Comparison of ENCODE assay signal across 9 cellular contexts in the genomic region with DNA sequence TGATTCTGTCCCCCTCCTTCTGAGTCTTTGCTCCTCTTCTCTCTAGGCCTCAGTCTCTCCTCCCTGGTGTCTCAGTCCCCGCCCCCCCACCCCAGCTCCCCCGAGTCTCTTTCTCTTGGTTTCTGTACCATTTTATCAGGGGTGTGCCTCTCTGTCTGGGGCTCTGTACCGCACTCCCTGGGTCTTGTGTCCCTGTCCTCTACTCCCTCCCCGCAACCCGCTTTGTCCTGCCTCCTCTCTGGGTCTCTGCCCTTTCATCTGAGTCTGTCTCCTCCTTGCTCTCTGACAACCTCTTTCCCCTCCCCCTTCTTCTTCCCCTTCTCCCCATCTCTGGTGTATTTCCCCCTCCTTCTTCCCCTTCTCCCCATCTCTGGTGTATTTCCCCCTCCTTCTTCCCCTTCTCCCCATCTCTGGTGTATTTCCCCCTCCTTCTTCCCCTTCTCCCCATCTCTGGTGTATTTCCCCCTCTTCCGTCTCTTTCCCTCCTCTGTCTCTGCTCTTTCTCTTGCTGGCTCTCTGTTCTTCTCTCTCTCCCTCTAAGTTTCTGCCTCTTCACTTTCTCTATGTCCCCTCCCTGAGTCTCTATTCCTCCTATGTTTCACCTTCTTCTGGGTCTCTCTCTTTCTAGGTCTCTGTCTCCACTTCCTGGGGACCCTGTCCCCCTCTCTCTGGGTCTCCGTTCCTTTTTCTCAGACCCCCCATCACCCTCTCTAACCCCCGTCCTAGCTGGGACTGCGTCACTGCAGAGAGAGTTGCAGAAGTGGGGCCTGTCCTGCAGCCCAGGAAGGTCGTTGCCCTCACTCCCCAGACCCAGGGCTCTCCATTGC. TPM values are rescaled to one million over a fixed set of nuclear protein-coding genes. Genes with fewer than 3 reads are reported as not detected.
A peak's percentile ranks its signal among the peaks of the same experiment; 100 is the strongest.
DNase-seq lines count a peak whose midpoint lies in the region; ATAC-seq, FAIRE-seq and TF ChIP-seq lines count a peak whose summit lies in the region.
"Had no signal": no experiment of that assay in that cellular context is flagged by ENCODE, and none has a peak within 500 bp of the region (broad histone marks: within the 10 kb centered on the region; RNA-seq: fewer than 3 reads in every experiment).

No MANE protein-coding gene starts in this region.

- TF ChIP-seq POLR2A in HepG2 (IDR thresholded peaks at IDR 0.05; ENCODE audit: insufficient read depth in 1 of 2, low read depth in 2 of 2, low read length in 2 of 2): no peak
- TF ChIP-seq POLR2A in H54 (IDR thresholded peaks at IDR 0.05; ENCODE audit: low read depth, low read length): no peak

- H4K20me1 ChIP-seq in HepG2 (ENCODE audit: insufficient read depth, low read length): 0 out of 2 replicates have a peak, but pooled peaks cover 3% of the 10 kb centered on the region

- H3K4me1 ChIP-seq in heart right ventricle (peaks cover under 1 to 51% (median 19%) of the 10 kb centered on the region in 9 donors), HepG2 (ENCODE audit: insufficient read depth, low read length) (peaks cover 62% of the 10 kb centered on the region)

- FAIRE-seq in HepG2 (lab: Jason Lieb, UNC) (no peak), H54 (lab: Jason Lieb, UNC) (no peak)

- peak overlapping the region in 6 of 10 donors; percentile 13 to 86 (median 77) for H3K27ac ChIP-seq in heart right ventricle
- H3K27ac ChIP-seq in HepG2 (ENCODE audit: extremely low read length, insufficient read depth, low read length): no peak overlapping the region

- in situ Hi-C loops in HepG2 (cut with HindIII; ENCODE audit: extremely low pct_ligation_motif_present, low pct_unique_long_range_greater_than_20kb): no loop called here

- no peak for TF ChIP-seq RAD21 in HepG2 (CRISPR knock-in tag; IDR thresholded peaks at IDR 0.05)

- H3K36me3 Mint-ChIP-seq in activated CD4-positive, alpha-beta memory T cell treated with anti-CD3 and anti-CD28 coated beads for 36 hours: peaks cover 29% of the 10 kb centered on the region
- H3K36me3 Mint-ChIP-seq in type B pancreatic cell: peaks cover 8% of the 10 kb centered on the region

- WGBS in heart right ventricle, 2 donors: 20 to 25% methylated on average over 10 of the region's 10 CpGs
- WGBS in HepG2 (ENCODE audit: low lambda C conversion rate): 32% methylated on average over 10 of the region's 10 CpGs

- no peaks in the 10 kb centered on the region for H3K9me3 ChIP-seq in heart right ventricle
- no peaks in the 10 kb centered on the region for H3K9me3 ChIP-seq in HepG2 (ENCODE audit: low read length)

- H3K4me3 ChIP-seq in heart right ventricle: peak overlapping the region; percentile 21 to 57 (median 49)
- H3K4me3 ChIP-seq in HepG2 (replicated peaks in 1 of 3; ENCODE audit: insufficient read depth in 1 of 3, low read depth in 2 of 3, low read length in 3 of 3): peak overlapping the region; percentile 57 to 80 (median 58)

- peaks cover 74% of the 10 kb centered on the region for H3K4me1 Mint-ChIP-seq in activated CD4-positive, alpha-beta memory T cell treated with anti-CD3 and anti-CD28 coated beads for 36 hours (ENCODE audit: low read depth)
- H3K4me1 Mint-ChIP-seq in type B pancreatic cell (ENCODE audit: unreplicated experiment): peaks cover 38% of the 10 kb centered on the region

- POLR2A ChIA-PET in activated CD4-positive, alpha-beta memory T cell treated with anti-CD3 and anti-CD28 coated beads for 36 hours (lab: Charles Lee): no interaction called here
- POLR2A ChIA-PET in HepG2 (lab: Yijun Ruan, JAX): no interaction called here

- ATAC-seq in heart right ventricle: no peak
- no peak for ATAC-seq in Right ventricle myocardium superior (ENCODE audit: poor library complexity)
- no peak for ATAC-seq in HepG2

- TF ChIP-seq EP300 in HepG2 (IDR thresholded peaks at IDR 0.05; ENCODE audit: low read depth in 2 of 2, low read length in 2 of 2) (no peak), HepG2 (CRISPR knock-in tag; IDR thresholded peaks at IDR 0.05; ENCODE audit: borderline replicate concordance) (no peak)

- H3K27me3 ChIP-seq in heart right ventricle (peaks cover 0 to 73% (median 67%) of the 10 kb centered on the region in 7 donors), HepG2 (ENCODE audit: control insufficient read depth in 1 of 2, insufficient read depth in 2 of 2, low read length in 2 of 2) (no peaks in the 10 kb centered on the region)

- H3K27ac Mint-ChIP-seq in activated CD4-positive, alpha-beta memory T cell treated with anti-CD3 and anti-CD28 coated beads for 36 hours: peak overlapping the region; percentile 83
- peak overlapping the region; percentile 97 for H3K27ac Mint-ChIP-seq in type B pancreatic cell

- BruUV-seq in HepG2 (replicated peaks; lab: Mats Ljungman, UMichigan): no TSS peak

- H3K79me2 ChIP-seq in HepG2 (ENCODE audit: insufficient read depth, low read length): no peaks in the 10 kb centered on the region

- H3K36me3 ChIP-seq in heart right ventricle (no peaks in the 10 kb centered on the region), HepG2 (replicated peaks in 1 of 2; ENCODE audit: control insufficient read depth in 1 of 2, insufficient read depth in 2 of 2, low read length in 2 of 2) (no peaks in the 10 kb centered on the region)

- H3K9ac ChIP-seq in HepG2 (ENCODE audit: insufficient read depth, low read depth, low read length): peak overlapping the region; percentile 49; the same call in 1 of the 2 replicates

- H3K4me3 Mint-ChIP-seq in activated CD4-positive, alpha-beta memory T cell treated with anti-CD3 and anti-CD28 coated beads for 36 hours: peak overlapping the region; percentile 79
- H3K4me3 Mint-ChIP-seq in type B pancreatic cell: peak overlapping the region; percentile 91

- TF ChIP-seq CTCF in heart right ventricle (IDR thresholded peaks at IDR 0.05) (no peak), HepG2 (CRISPR knock-in tag; IDR thresholded peaks at IDR 0.05) (no peak), type B pancreatic cell (conservative IDR thresholded peaks at IDR 0.05) (no peak)

- no peak overlapping the region for H2AFZ ChIP-seq in HepG2 (ENCODE audit: low read length)

- H3K27me3 Mint-ChIP-seq in activated CD4-positive, alpha-beta memory T cell treated with anti-CD3 and anti-CD28 coated beads for 36 hours: peaks cover 50% of the 10 kb centered on the region
- peaks cover 34% of the 10 kb centered on the region for H3K27me3 Mint-ChIP-seq in type B pancreatic cell

- DNase-seq in heart right ventricle (no peak), Right ventricle myocardium superior (no peak), HepG2 (ENCODE audit: low spot score) (no peak), type B pancreatic cell (ENCODE audit: extremely low spot score, unreplicated experiment) (no peak), cerebellum (ENCODE audit: low spot score) (no peak), DMS 273 treated with DMSO at 0.1 percent for 48 hours (lab: John Stamatoyannopoulos, UW) (no peak), H54 (ENCODE audit: insufficient read length, low spot score) (no peak)
- peak; percentile 45 for DNase-seq in activated CD4-positive, alpha-beta memory T cell treated with anti-CD3 and anti-CD28 coated beads for 36 hours

- intact Hi-C loops in heart right ventricle (cut with DNase I) (no loop called here), Right ventricle myocardium superior (cut with DNase I) (no loop called here), HepG2 (cut with micrococcal nuclease; ENCODE audit: unreplicated experiment) (no loop called here)
- intact Hi-C loops in activated CD4-positive, alpha-beta memory T cell treated with anti-CD3 and anti-CD28 coated beads for 36 hours (cut with micrococcal nuclease): loop anchor here (10.0 kb wide), 1 partner anchor 473 kb away; no protein-coding TSS in a partner anchor

- CTCF ChIA-PET in activated CD4-positive, alpha-beta memory T cell treated with anti-CD3 and anti-CD28 coated beads for 36 hours (lab: Charles Lee): no interaction called here
- CTCF ChIA-PET in HepG2 (lab: Yijun Ruan, JAX; ENCODE audit: low intra/inter-chr PET ratio, low total read pairs): no interaction called here

- peak overlapping the region; percentile 99 for H3K4me2 ChIP-seq in HepG2 (ENCODE audit: low read depth, low read length)

- H3K9me3 Mint-ChIP-seq in activated CD4-positive, alpha-beta memory T cell treated with anti-CD3 and anti-CD28 coated beads for 36 hours: no peaks in the 10 kb centered on the region
- H3K9me3 Mint-ChIP-seq in type B pancreatic cell: peaks cover 9% of the 10 kb centered on the region

RNA-seq across cellular contexts. Expression of a gene that starts 2.2 kb away (rescaled TPM):
- total RNA-seq in heart right ventricle: 1 to 10 TPM; 1.4 to 4.0 (median 2.4) TPM
- polyA plus RNA-seq in heart right ventricle: 1 to 10 TPM in 1 of 2 donors, under 1 TPM in 1; 0.88 to 1.1 TPM
- 2.0 TPM for total RNA-seq in Right ventricle myocardium superior
- total RNA-seq in activated CD4-positive, alpha-beta memory T cell treated with anti-CD3 and anti-CD28 coated beads for 36 hours: 1 to 10 TPM; 5.4 to 6.2 TPM
- total RNA-seq in HepG2 (2016; rRNA removed; fragmentation: Illumina TruSeq; extraction: Trizol): 0.24 and 0.29 TPM in 2 replicates
- 0.09 and 0.20 TPM in 2 replicates for total RNA-seq in HepG2 (2016; cell fraction: cytosol; rRNA removed; fragmentation: Illumina TruSeq; extraction: Trizol; ENCODE audit: low read depth)
- 0.10 and 0.35 TPM in 2 replicates for total RNA-seq in HepG2 (2016; cell fraction: insoluble cytoplasmic fraction; rRNA removed; fragmentation: Illumina TruSeq; extraction: Trizol)
- total RNA-seq in HepG2 (2016; cell fraction: membrane; rRNA removed; fragmentation: Illumina TruSeq; extraction: Trizol): 0.34 TPM in 2 replicates
- total RNA-seq in HepG2 (2016; cell fraction: nucleus; rRNA removed; fragmentation: Illumina TruSeq; extraction: Trizol): 0.66 and 0.81 TPM in 2 replicates
- polyA plus RNA-seq in HepG2 (2011; rRNA removed): 1.6 and 1.7 TPM in 2 replicates
- 0.29 and 0.46 TPM in 2 replicates for polyA plus RNA-seq in HepG2 (2011; cell fraction: cytosol; rRNA removed)
- polyA plus RNA-seq in HepG2 (2011; cell fraction: nucleus; rRNA removed): 13.3 and 15.9 TPM in 2 replicates
- 2.6 and 3.4 TPM in 2 replicates for polyA plus RNA-seq in HepG2 (2012)
- polyA plus RNA-seq in HepG2 (2016; cell fraction: cytosol; fragmentation: Illumina TruSeq; extraction: Trizol; ENCODE audit: low read depth): 0.17 and 0.27 TPM in 2 replicates
- polyA plus RNA-seq in HepG2 (2016; cell fraction: insoluble cytoplasmic fraction; fragmentation: Illumina TruSeq; extraction: Trizol; ENCODE audit: low read depth): 1.1 and 1.3 TPM in 2 replicates
- polyA plus RNA-seq in HepG2 (2016; cell fraction: membrane; fragmentation: Illumina TruSeq; extraction: Trizol; ENCODE audit: low read depth): 0.78 and 1.2 TPM in 2 replicates
- 9.8 and 11.7 TPM in 2 replicates for polyA plus RNA-seq in HepG2 (2016; cell fraction: nucleus; fragmentation: Illumina TruSeq; extraction: Trizol; ENCODE audit: insufficient read depth, low read depth)
- 4.0 TPM in 1 of 2 replicates, not detected in the other for polyA minus RNA-seq in HepG2 (2011; rRNA and poly(A)+ RNA removed; ENCODE audit: low replicate concordance)
- 0.62 and 0.79 TPM in 2 replicates for polyA minus RNA-seq in HepG2 (2011; cell fraction: cytosol; rRNA and poly(A)+ RNA removed)
- 4.2 and 4.6 TPM in 2 replicates for polyA minus RNA-seq in HepG2 (2011; cell fraction: nucleus; rRNA and poly(A)+ RNA removed)
- 9.5 and 11.2 TPM in 2 replicates for total RNA-seq in type B pancreatic cell (ENCODE audit: low replicate concordance)
- total RNA-seq in cerebellum: 6.3 TPM
- total RNA-seq: fibroblast of villous mesenchyme had no signal

RNA-seq across cellular contexts. Expression of a gene that starts 34.0 kb away (rescaled TPM):
- total RNA-seq in heart right ventricle (under 1 TPM in 2 of 10 donors, not detected in 8; 0.22 to 0.56 TPM), Right ventricle myocardium superior (0.40 TPM), HepG2 (2016; rRNA removed; fragmentation: Illumina TruSeq; extraction: Trizol) (not detected in 2 replicates), type B pancreatic cell (ENCODE audit: low replicate concordance) (2.3 and 6.0 TPM in 2 replicates), cerebellum (0.36 TPM)
- polyA plus RNA-seq in heart right ventricle (1 to 10 TPM in 1 of 2 donors, under 1 TPM in 1; 0.25 to 1.1 TPM), HepG2 (2011; rRNA removed) (not detected in 2 replicates)
- total RNA-seq in activated CD4-positive, alpha-beta memory T cell treated with anti-CD3 and anti-CD28 coated beads for 36 hours: 10 to 100 TPM; 88.8 to 99.8 TPM
- total RNA-seq in HepG2 (2016; cell fraction: cytosol; rRNA removed; fragmentation: Illumina TruSeq; extraction: Trizol; ENCODE audit: low read depth): not detected in 2 replicates
- total RNA-seq in HepG2 (2016; cell fraction: insoluble cytoplasmic fraction; rRNA removed; fragmentation: Illumina TruSeq; extraction: Trizol): not detected in 2 replicates
- total RNA-seq in HepG2 (2016; cell fraction: membrane; rRNA removed; fragmentation: Illumina TruSeq; extraction: Trizol): not detected in 2 replicates
- not detected in 2 replicates for total RNA-seq in HepG2 (2016; cell fraction: nucleus; rRNA removed; fragmentation: Illumina TruSeq; extraction: Trizol)
- polyA plus RNA-seq in HepG2 (2011; cell fraction: cytosol; rRNA removed): not detected in 2 replicates
- 0.10 and 0.14 TPM in 2 replicates for polyA plus RNA-seq in HepG2 (2011; cell fraction: nucleus; rRNA removed)
- polyA plus RNA-seq in HepG2 (2012): 0.05 and 0.16 TPM in 2 replicates
- polyA plus RNA-seq in HepG2 (2016; cell fraction: cytosol; fragmentation: Illumina TruSeq; extraction: Trizol; ENCODE audit: low read depth): not detected in 2 replicates
- not detected in 2 replicates for polyA plus RNA-seq in HepG2 (2016; cell fraction: insoluble cytoplasmic fraction; fragmentation: Illumina TruSeq; extraction: Trizol; ENCODE audit: low read depth)
- not detected in 2 replicates for polyA plus RNA-seq in HepG2 (2016; cell fraction: membrane; fragmentation: Illumina TruSeq; extraction: Trizol; ENCODE audit: low read depth)
- not detected in 2 replicates for polyA plus RNA-seq in HepG2 (2016; cell fraction: nucleus; fragmentation: Illumina TruSeq; extraction: Trizol; ENCODE audit: insufficient read depth, low read depth)
- not detected in 2 replicates for polyA minus RNA-seq in HepG2 (2011; rRNA and poly(A)+ RNA removed; ENCODE audit: low replicate concordance)
- polyA minus RNA-seq in HepG2 (2011; cell fraction: cytosol; rRNA and poly(A)+ RNA removed): not detected in 2 replicates
- polyA minus RNA-seq in HepG2 (2011; cell fraction: nucleus; rRNA and poly(A)+ RNA removed): not detected in 2 replicates

RNA-seq across cellular contexts. Expression of a gene that starts 44.9 kb away (rescaled TPM):
- total RNA-seq in heart right ventricle (10 to 100 TPM; 64.0 to 96.7 (median 69.8) TPM), Right ventricle myocardium superior (68.4 TPM), HepG2 (2016; rRNA removed; fragmentation: Illumina TruSeq; extraction: Trizol) (11.7 and 13.5 TPM in 2 replicates), type B pancreatic cell (ENCODE audit: low replicate concordance) (30.3 and 41.0 TPM in 2 replicates), cerebellum (16.5 TPM)
- polyA plus RNA-seq in heart right ventricle (100 to 1,000 TPM in 1 of 2 donors, 10 to 100 TPM in 1; 90.7 to 125 TPM), HepG2 (2011; rRNA removed) (10.3 and 15.9 TPM in 2 replicates)
- total RNA-seq in activated CD4-positive, alpha-beta memory T cell treated with anti-CD3 and anti-CD28 coated beads for 36 hours: 10 to 100 TPM; 73.9 to 75.6 TPM
- total RNA-seq in HepG2 (2016; cell fraction: cytosol; rRNA removed; fragmentation: Illumina TruSeq; extraction: Trizol; ENCODE audit: low read depth): 1.7 and 2.8 TPM in 2 replicates
- total RNA-seq in HepG2 (2016; cell fraction: insoluble cytoplasmic fraction; rRNA removed; fragmentation: Illumina TruSeq; extraction: Trizol): 11.7 and 13.1 TPM in 2 replicates
- total RNA-seq in HepG2 (2016; cell fraction: membrane; rRNA removed; fragmentation: Illumina TruSeq; extraction: Trizol): 5.8 and 8.2 TPM in 2 replicates
- 7.5 and 8.1 TPM in 2 replicates for total RNA-seq in HepG2 (2016; cell fraction: nucleus; rRNA removed; fragmentation: Illumina TruSeq; extraction: Trizol)
- polyA plus RNA-seq in HepG2 (2011; cell fraction: cytosol; rRNA removed): 10.6 and 16.6 TPM in 2 replicates
- polyA plus RNA-seq in HepG2 (2011; cell fraction: nucleus; rRNA removed): 35.4 and 44.9 TPM in 2 replicates
- 8.7 and 11.8 TPM in 2 replicates for polyA plus RNA-seq in HepG2 (2012)
- polyA plus RNA-seq in HepG2 (2016; cell fraction: cytosol; fragmentation: Illumina TruSeq; extraction: Trizol; ENCODE audit: low read depth): 1.6 and 2.2 TPM in 2 replicates
- polyA plus RNA-seq in HepG2 (2016; cell fraction: insoluble cytoplasmic fraction; fragmentation: Illumina TruSeq; extraction: Trizol; ENCODE audit: low read depth): 12.2 and 13.2 TPM in 2 replicates
- polyA plus RNA-seq in HepG2 (2016; cell fraction: membrane; fragmentation: Illumina TruSeq; extraction: Trizol; ENCODE audit: low read depth): 4.7 and 5.2 TPM in 2 replicates
- polyA plus RNA-seq in HepG2 (2016; cell fraction: nucleus; fragmentation: Illumina TruSeq; extraction: Trizol; ENCODE audit: insufficient read depth, low read depth): 17.3 and 19.8 TPM in 2 replicates
- 20.5 and 64.7 TPM in 2 replicates for polyA minus RNA-seq in HepG2 (2011; rRNA and poly(A)+ RNA removed; ENCODE audit: low replicate concordance)
- 7.3 and 8.6 TPM in 2 replicates for polyA minus RNA-seq in HepG2 (2011; cell fraction: cytosol; rRNA and poly(A)+ RNA removed)
- polyA minus RNA-seq in HepG2 (2011; cell fraction: nucleus; rRNA and poly(A)+ RNA removed): 14.4 and 16.1 TPM in 2 replicates

RNA-seq across cellular contexts. Expression of a gene that starts 52.7 kb away (rescaled TPM):
- 10 to 100 TPM in 6 of 10 donors, 1 to 10 TPM in 4; 4.2 to 15.0 (median 10.7) TPM for total RNA-seq in heart right ventricle
- 10 to 100 TPM; 14.2 to 28.3 TPM for polyA plus RNA-seq in heart right ventricle
- 7.8 TPM for total RNA-seq in Right ventricle myocardium superior
- total RNA-seq in activated CD4-positive, alpha-beta memory T cell treated with anti-CD3 and anti-CD28 coated beads for 36 hours: 100 to 1,000 TPM; 190 to 191 TPM
- total RNA-seq in HepG2 (2016; rRNA removed; fragmentation: Illumina TruSeq; extraction: Trizol): 39.5 and 54.0 TPM in 2 replicates
- 15.4 and 20.6 TPM in 2 replicates for total RNA-seq in HepG2 (2016; cell fraction: cytosol; rRNA removed; fragmentation: Illumina TruSeq; extraction: Trizol; ENCODE audit: low read depth)
- total RNA-seq in HepG2 (2016; cell fraction: insoluble cytoplasmic fraction; rRNA removed; fragmentation: Illumina TruSeq; extraction: Trizol): 36.3 and 68.3 TPM in 2 replicates
- total RNA-seq in HepG2 (2016; cell fraction: membrane; rRNA removed; fragmentation: Illumina TruSeq; extraction: Trizol): 13.4 and 21.6 TPM in 2 replicates
- total RNA-seq in HepG2 (2016; cell fraction: nucleus; rRNA removed; fragmentation: Illumina TruSeq; extraction: Trizol): 45.6 and 51.7 TPM in 2 replicates
- 17.4 and 18.6 TPM in 2 replicates for polyA plus RNA-seq in HepG2 (2011; rRNA removed)
- polyA plus RNA-seq in HepG2 (2011; cell fraction: cytosol; rRNA removed): 8.8 and 21.4 TPM in 2 replicates
- 130 and 225 TPM in 2 replicates for polyA plus RNA-seq in HepG2 (2011; cell fraction: nucleus; rRNA removed)
- 15.4 and 19.9 TPM in 2 replicates for polyA plus RNA-seq in HepG2 (2012)
- polyA plus RNA-seq in HepG2 (2016; cell fraction: cytosol; fragmentation: Illumina TruSeq; extraction: Trizol; ENCODE audit: low read depth): 6.4 and 7.1 TPM in 2 replicates
- 26.1 and 31.2 TPM in 2 replicates for polyA plus RNA-seq in HepG2 (2016; cell fraction: insoluble cytoplasmic fraction; fragmentation: Illumina TruSeq; extraction: Trizol; ENCODE audit: low read depth)
- 9.7 and 12.0 TPM in 2 replicates for polyA plus RNA-seq in HepG2 (2016; cell fraction: membrane; fragmentation: Illumina TruSeq; extraction: Trizol; ENCODE audit: low read depth)
- 109 and 111 TPM in 2 replicates for polyA plus RNA-seq in HepG2 (2016; cell fraction: nucleus; fragmentation: Illumina TruSeq; extraction: Trizol; ENCODE audit: insufficient read depth, low read depth)
- 74.3 and 134 TPM in 2 replicates for polyA minus RNA-seq in HepG2 (2011; rRNA and poly(A)+ RNA removed; ENCODE audit: low replicate concordance)
- 24.6 and 41.4 TPM in 2 replicates for polyA minus RNA-seq in HepG2 (2011; cell fraction: cytosol; rRNA and poly(A)+ RNA removed)
- polyA minus RNA-seq in HepG2 (2011; cell fraction: nucleus; rRNA and poly(A)+ RNA removed): 12.1 and 19.6 TPM in 2 replicates
- 43.6 and 91.8 TPM in 2 replicates for total RNA-seq in type B pancreatic cell (ENCODE audit: low replicate concordance)
- total RNA-seq in cerebellum: 15.6 TPM

Comparison
In these comparisons a context has a peak if more than half of its experiments do, and no peak if none do; other contexts are left out.
1. RNA of a gene that starts 34.0 kb away (total RNA-seq): 88.8 to 99.8 TPM in activated CD4-positive, alpha-beta memory T cell treated with anti-CD3 and anti-CD28 coated beads for 36 hours; 2.3 to 6.0 TPM in type B pancreatic cell, 0.40 TPM in Right ventricle myocardium superior (single experiment), 0.36 TPM in cerebellum (single experiment), 0.22 to 0.56 TPM in heart right ventricle and not detected in HepG2; every median in the first group is over 10 times any median in the second.